Comparison of ENCODE assay signal across 15 cellular contexts in genomic region chr1:9598316-9598700, GRCh38. TPM values are rescaled to one million over a fixed set of nuclear protein-coding genes. Genes with fewer than 3 reads are reported as not detected.
A peak's percentile ranks its signal among the peaks of the same experiment; 100 is the strongest.
DNase-seq lines count a peak whose midpoint lies in the region; ATAC-seq and TF ChIP-seq lines count a peak whose summit lies in the region.
"Had no signal": no experiment of that assay in that cellular context is flagged by ENCODE, and none has a peak within 500 bp of the region (broad histone marks: within the 10 kb centered on the region; RNA-seq: fewer than 3 reads in every experiment).

No MANE protein-coding gene starts in this region.

- H4K20me1 ChIP-seq in osteoblast (ENCODE audit: insufficient read depth, low read length): peaks cover 17% of the 10 kb centered on the region

- no peak for TF ChIP-seq CTCF in RWPE1 (conservative IDR thresholded peaks at IDR 0.05; ENCODE audit: low read depth)
- no peak for TF ChIP-seq CTCF in osteoblast (IDR thresholded peaks at IDR 0.05; ENCODE audit: extremely low read depth, low read depth, low read length)

- peaks cover 13% of the 10 kb centered on the region for H3K36me3 ChIP-seq in osteoblast (ENCODE audit: insufficient read depth, low read length)

- no peak overlapping the region for H3K4me2 ChIP-seq in osteoblast (ENCODE audit: insufficient read depth, low read length)
- H3K4me2 ChIP-seq: A549, BLaER1 had no signal

- H3K4me3 Mint-ChIP-seq in activated T-cell treated with anti-CD3 and anti-CD28 coated beads, Interleukin-2, amount 50 U/mL, for 24 hours: no peak overlapping the region
- H3K4me3 Mint-ChIP-seq: CD14-positive monocyte; CD4-positive, alpha-beta memory T cell had no signal

- peaks cover 25% of the 10 kb centered on the region for H3K79me2 ChIP-seq in osteoblast (ENCODE audit: insufficient read depth, low read length)

- H3K4me3 ChIP-seq in osteoblast (ENCODE audit: insufficient read depth, low read length): no peak overlapping the region
- H3K4me3 ChIP-seq: A549, BLaER1, HAP-1 had no signal

- POLR2A ChIA-PET in RWPE1 (lab: Yijun Ruan, JAX; ENCODE audit: low non-redundant PET): no interaction called here

- H2AFZ ChIP-seq in osteoblast (ENCODE audit: low read length): no peak overlapping the region

- H3K4me1 Mint-ChIP-seq in activated T-cell treated with anti-CD3 and anti-CD28 coated beads, Interleukin-2, amount 50 U/mL, for 24 hours (ENCODE audit: low read depth): peaks cover 5% of the 10 kb centered on the region

- no peak for DNase-seq in activated T-cell treated with anti-CD3 and anti-CD28 coated beads, Interleukin-2, amount 50 U/mL, for 24 hours
- no peak for DNase-seq in activated T-cell treated with anti-CD3 and anti-CD28 coated beads, Interleukin-2, amount 50 U/mL, for 48 hours
- DNase-seq in D341Med (ENCODE audit: low spot score): peak; percentile 16
- DNase-seq in RWPE1 (ENCODE audit: low spot score): no peak
- DNase-seq in osteoblast (ENCODE audit: insufficient read length, low spot score, missing footprints): peak; percentile 67
- DNase-seq in activated gamma-delta T cell treated with Interleukin-2 at 50 U/mL for 16 hours: no peak
- DNase-seq: CD4-positive, alpha-beta memory T cell; DMS79 treated with DMSO at 0.1 percent for 48 hours; GF-D8 had no signal

- H3K36me3 Mint-ChIP-seq in activated T-cell treated with anti-CD3 and anti-CD28 coated beads, Interleukin-2, amount 50 U/mL, for 24 hours (ENCODE audit: low read depth): peaks cover 70% of the 10 kb centered on the region

- peak overlapping the region; percentile 6 for H3K27ac Mint-ChIP-seq in activated T-cell treated with anti-CD3 and anti-CD28 coated beads, Interleukin-2, amount 50 U/mL, for 24 hours
- H3K27ac Mint-ChIP-seq: CD4-positive, alpha-beta memory T cell had no signal

- H3K27me3 Mint-ChIP-seq in activated T-cell treated with anti-CD3 and anti-CD28 coated beads, Interleukin-2, amount 50 U/mL, for 24 hours: no peaks in the 10 kb centered on the region
- H3K27me3 Mint-ChIP-seq: CD4-positive, alpha-beta memory T cell had no signal

- H3K27me3 ChIP-seq in osteoblast (ENCODE audit: insufficient read depth, low read length): no peaks in the 10 kb centered on the region
- H3K27me3 ChIP-seq: BLaER1 had no signal

- H3K9me3 Mint-ChIP-seq in activated T-cell treated with anti-CD3 and anti-CD28 coated beads, Interleukin-2, amount 50 U/mL, for 24 hours: no peaks in the 10 kb centered on the region
- H3K9me3 Mint-ChIP-seq: CD14-positive monocyte; CD4-positive, alpha-beta memory T cell had no signal

- ATAC-seq in HG02763 (IDR thresholded peaks at IDR 0.05; ENCODE audit: unreplicated experiment): no peak
- ATAC-seq: A549 had no signal

- CTCF ChIA-PET in RWPE1 (lab: Yijun Ruan, JAX): interaction anchor here (0.9 kb wide), 1 partner anchor 14 kb away, joined by 4 read pairs; no protein-coding TSS in a partner anchor

- H3K27ac ChIP-seq in RWPE1: peak overlapping the region; percentile 83
- H3K27ac ChIP-seq in osteoblast (ENCODE audit: low read depth, low read length): no peak overlapping the region
- H3K27ac ChIP-seq: 22Rv1, A549 had no signal

- H3K4me1 ChIP-seq in osteoblast (ENCODE audit: insufficient read depth, low read length): peaks cover 3% of the 10 kb centered on the region
- H3K4me1 ChIP-seq: A549 had no signal

- no peaks in the 10 kb centered on the region for H3K9me3 ChIP-seq in osteoblast (ENCODE audit: low read depth, low read length)
- H3K9me3 ChIP-seq: A549, BLaER1, HAP-1 had no signal

RNA-seq across cellular contexts. Expression of gene TMEM201, which starts 9.6 kb away (rescaled TPM):
- total RNA-seq in osteoblast: 5.9 and 6.2 TPM in 2 replicates

RNA-seq across cellular contexts. Expression of gene PIK3CD, which starts 53.2 kb away (rescaled TPM):
- 12.7 and 14.1 TPM in 2 replicates for total RNA-seq in osteoblast

RNA-seq across cellular contexts. Expression of gene SLC25A33, which starts 59.0 kb away (rescaled TPM):
- total RNA-seq in osteoblast: 7.2 and 8.0 TPM in 2 replicates

Comparison
In these comparisons a context has a peak if more than half of its experiments do, and no peak if none do; other contexts are left out.
1. DNase-seq: peak in D341Med (single experiment) and osteoblast (single experiment); none in activated T-cell treated with anti-CD3 and anti-CD28 coated beads, Interleukin-2, amount 50 U/mL, for 24 hours (single experiment), activated T-cell treated with anti-CD3 and anti-CD28 coated beads, Interleukin-2, amount 50 U/mL, for 48 hours (0 of 2), RWPE1 (single experiment) and activated gamma-delta T cell treated with Interleukin-2 at 50 U/mL for 16 hours (single experiment).